In genomic region chr5:149767278-149767550, GRCh38 we compare ENCODE assay signal across 19 cellular contexts.
"Had no signal": no experiment of that assay in that cellular context is flagged by ENCODE, and none has a peak within 500 bp of the region (broad histone marks: within the 10 kb centered on the region; RNA-seq: fewer than 3 reads in every experiment).

No MANE protein-coding gene starts in this region.

- H3K4me3 ChIP-seq: coronary artery, esophagus squamous epithelium, lower lobe of right lung, prostate gland, right lobe of liver, thoracic aorta, tibial nerve, upper lobe of left lung had no signal

- H3K9me3 ChIP-seq: esophagus squamous epithelium, prostate gland, right lobe of liver had no signal

- H3K27me3 ChIP-seq: esophagus squamous epithelium, right lobe of liver, tibial nerve, upper lobe of left lung had no signal

- DNase-seq: dermis blood vessel endothelial cell; effector memory CD4-positive, alpha-beta T cell; erythroblast; esophagus squamous epithelium; left ventricle myocardium superior; lower lobe of right lung; naive thymus-derived CD8-positive, alpha-beta T cell; nephron progenitor cell; nucleus accumbens; right lobe of liver; small intestine; stimulated activated CD4-positive, alpha-beta T cell treated with anti-CD3 and anti-CD28 coated beads, Interleukin-15, amount 100 ng/mL, for 24 hours; stimulated activated CD4-positive, alpha-beta T cell treated with anti-CD3 and anti-CD28 coated beads, Interleukin-2, amount 100 ng/mL, for 48 hours; stimulated activated naive B cell treated with anti-CD40 and anti-IgM and Interleukin-4, amounts not matched to agents 10 μg/mL and 1 μg/mL and 100 μg/mL, for 72 hours; upper lobe of left lung had no signal

- H3K36me3 ChIP-seq: lower lobe of right lung, prostate gland, right lobe of liver, thoracic aorta, tibial nerve, upper lobe of left lung had no signal

- ATAC-seq: lower lobe of right lung; naive thymus-derived CD8-positive, alpha-beta T cell; right lobe of liver; stimulated activated naive B cell treated with anti-CD40 and anti-IgM and Interleukin-4, amounts not matched to agents 10 μg/mL and 1 μg/mL and 100 μg/mL, for 72 hours had no signal

- H3K27ac ChIP-seq: coronary artery, esophagus squamous epithelium, lower lobe of right lung, prostate gland, right lobe of liver, thoracic aorta, tibial nerve, upper lobe of left lung had no signal

- H3K4me1 ChIP-seq: lower lobe of right lung, prostate gland, right lobe of liver, tibial nerve, upper lobe of left lung had no signal
